ENCODE assay signal across 20 cellular contexts in the genomic region with DNA sequence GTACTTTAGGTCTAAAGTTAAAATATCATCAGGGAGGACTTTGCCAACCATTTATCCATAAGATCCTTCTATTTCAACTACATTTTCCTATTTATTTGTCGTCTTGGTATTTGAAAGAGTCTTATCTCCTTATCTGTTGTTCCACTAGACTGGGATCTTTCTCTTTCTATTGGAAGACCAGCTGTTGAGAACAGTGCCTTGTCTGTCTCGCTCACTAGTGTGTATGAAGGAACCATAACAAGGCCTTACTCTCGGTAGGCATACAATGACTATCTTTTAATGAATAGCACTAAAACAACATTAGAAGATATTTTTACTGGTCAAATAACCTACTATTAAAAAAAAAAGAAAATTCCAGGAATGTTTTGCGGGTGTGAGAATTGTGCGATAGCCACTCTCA.
DNase-seq lines count a peak whose midpoint lies in the region; ATAC-seq, FAIRE-seq and TF ChIP-seq lines count a peak whose summit lies in the region.
"Had no signal": no experiment of that assay in that cellular context is flagged by ENCODE, and none has a peak within 500 bp of the region (broad histone marks: within the 10 kb centered on the region; RNA-seq: fewer than 3 reads in every experiment).

No MANE protein-coding gene starts in this region.

- no peak overlapping the region for H3K9ac ChIP-seq in neural progenitor cell

- ATAC-seq in HG02763 (IDR thresholded peaks at IDR 0.05; ENCODE audit: unreplicated experiment) = no peak
- no peak for ATAC-seq in GM18505 (IDR thresholded peaks at IDR 0.05; ENCODE audit: unreplicated experiment)

- H3K27ac Mint-ChIP-seq in neural progenitor cell = peak overlapping the region; percentile 72

- intact Hi-C loops in esophagus squamous epithelium (cut with DNase I) (no loop called here), adrenal gland (cut with DNase I) (no loop called here)

- H3K4me3 Mint-ChIP-seq in neural progenitor cell = no peak overlapping the region
- H3K4me3 Mint-ChIP-seq: CD4-positive, CD25-positive, alpha-beta regulatory T cell had no signal

- peaks cover 12% of the 10 kb centered on the region for H3K9me3 Mint-ChIP-seq in neural progenitor cell

- H3K27me3 Mint-ChIP-seq in neural progenitor cell (ENCODE audit: insufficient read depth, low read depth) = peaks cover 2% of the 10 kb centered on the region
- H3K27me3 Mint-ChIP-seq: CD4-positive, CD25-positive, alpha-beta regulatory T cell had no signal

- H3K4me1 ChIP-seq in SJCRH30 (peaks cover 29% of the 10 kb centered on the region), neural progenitor cell (peaks cover 12% of the 10 kb centered on the region), esophagus squamous epithelium (no peaks in the 10 kb centered on the region), adrenal gland (replicated peaks in 1 of 2) (no peaks in the 10 kb centered on the region)

- no peaks in the 10 kb centered on the region; the same call in 1 of the 2 replicates for H3K9me3 ChIP-seq in SJCRH30 (replicated peaks)
- no peaks in the 10 kb centered on the region for H3K9me3 ChIP-seq in neural progenitor cell (ENCODE audit: low read depth)
- H3K9me3 ChIP-seq in esophagus squamous epithelium = no peaks in the 10 kb centered on the region
- H3K9me3 ChIP-seq in adrenal gland (replicated peaks in 1 of 3) = no peaks in the 10 kb centered on the region

- peak overlapping the region; percentile 96 for H2AFZ ChIP-seq in neural progenitor cell (replicated peaks)
- H2AFZ ChIP-seq: PC-9 had no signal

- H3K36me3 ChIP-seq in SJCRH30 (no peaks in the 10 kb centered on the region), neural progenitor cell (no peaks in the 10 kb centered on the region), esophagus squamous epithelium (no peaks in the 10 kb centered on the region), adrenal gland (replicated peaks in 1 of 2) (no peaks in the 10 kb centered on the region)

- DNase-seq in SJCRH30 = peak; percentile 58 to 90
- DNase-seq in frontal cortex (ENCODE audit: low spot score in 2 of 2) = peak in 1 of 2 donors; percentile 3
- DNase-seq in neural progenitor cell (ENCODE audit: low spot score) = peak; percentile 5
- no peak for DNase-seq in esophagus squamous epithelium (lab: John Stamatoyannopoulos, UW)
- no peak for DNase-seq in adrenal gland
- DNase-seq: ACHN; AML-193; Calu3; CD4-positive, CD25-positive, alpha-beta regulatory T cell; DMS53; HCEC 1CT; KBM-7; NCI-H1417 treated with DMSO at 0.1 percent for 48 hours; NCI-H2029; NCI-H510A; NCI-H774; PC-9 had no signal

- WGBS in esophagus squamous epithelium, 2 donors = 65 to 73% methylated on average over 4 to 5 of the region's 5 CpGs
- 74 to 95% (median 82%) methylated on average over 4 to 5 of the region's 5 CpGs for WGBS in adrenal gland, 4 donors

- H3K27ac ChIP-seq in SJCRH30 (peak overlapping the region; percentile 94), neural progenitor cell (no peak overlapping the region), esophagus squamous epithelium (no peak overlapping the region), adrenal gland (no peak overlapping the region)
- H3K27ac ChIP-seq: PC-9, SK-N-MC had no signal

- no peaks in the 10 kb centered on the region for H3F3A ChIP-seq in neural progenitor cell (ENCODE audit: low read depth)

- peak; percentile 28 for FAIRE-seq in frontal cortex (lab: Jason Lieb, UNC)

- H3K4me2 ChIP-seq in neural progenitor cell = no peak overlapping the region
- H3K4me2 ChIP-seq: PC-9 had no signal

- H3K36me3 Mint-ChIP-seq in neural progenitor cell = no peaks in the 10 kb centered on the region
- H3K36me3 Mint-ChIP-seq: CD4-positive, CD25-positive, alpha-beta regulatory T cell had no signal

- H3K79me2 ChIP-seq in neural progenitor cell (ENCODE audit: low read depth) = no peaks in the 10 kb centered on the region

- H3K27me3 ChIP-seq in SJCRH30 (no peaks in the 10 kb centered on the region), neural progenitor cell (no peaks in the 10 kb centered on the region), esophagus squamous epithelium (no peaks in the 10 kb centered on the region), adrenal gland (no peaks in the 10 kb centered on the region)

- H3K4me3 ChIP-seq in SJCRH30 = peak overlapping the region; percentile 50
- no peak overlapping the region for H3K4me3 ChIP-seq in neural progenitor cell
- H3K4me3 ChIP-seq in esophagus squamous epithelium = no peak overlapping the region
- H3K4me3 ChIP-seq in adrenal gland = no peak overlapping the region
- H3K4me3 ChIP-seq: PC-9, SK-N-MC had no signal

- TF ChIP-seq POLR2A in GM18505 (IDR thresholded peaks at IDR 0.05; ENCODE audit: borderline replicate concordance, extremely low read depth, insufficient read depth, insufficient read length) (no peak), esophagus squamous epithelium (IDR thresholded peaks at IDR 0.05) (no peak), adrenal gland (IDR thresholded peaks at IDR 0.05) (no peak)

- peaks cover 22% of the 10 kb centered on the region for H3K4me1 Mint-ChIP-seq in neural progenitor cell
- H3K4me1 Mint-ChIP-seq: CD4-positive, CD25-positive, alpha-beta regulatory T cell had no signal

- H4K20me1 ChIP-seq in neural progenitor cell (ENCODE audit: low read depth) = no peaks in the 10 kb centered on the region

- TF ChIP-seq CTCF in neural progenitor cell (IDR thresholded peaks at IDR 0.05) = no peak
- TF ChIP-seq CTCF in esophagus squamous epithelium (IDR thresholded peaks at IDR 0.05) = no peak
- TF ChIP-seq CTCF in adrenal gland (IDR thresholded peaks at IDR 0.05) = no peak

Comparison
In these comparisons a context has a peak if more than half of its experiments do, and no peak if none do; other contexts are left out.
1. DNase-seq: peak in SJCRH30 (2 of 2) and neural progenitor cell (single experiment); none in esophagus squamous epithelium (single experiment) and adrenal gland (0 of 7).